In genomic region chr5:126099077-126099476, GRCh38 we compare ENCODE assay signal across 2 cellular contexts.
TF ChIP-seq lines count a peak whose summit lies in the region.

No MANE protein-coding gene starts in this region.

TF ChIP-seq in A549, 52 proteins besides CTCF, POLR2A, EP300 and RAD21:
- TF ChIP-seq SREBF2 (IDR thresholded peaks at IDR 0.05), result no peak
- peak; percentile 41 for TF ChIP-seq MAFK (IDR thresholded peaks at IDR 0.05; ENCODE audit: partially characterized antibody)

TF ChIP-seq in H1, 55 proteins besides CTCF, POLR2A, EP300 and RAD21:
- TF ChIP-seq BCL11A (IDR thresholded peaks at IDR 0.05; ENCODE audit: low read depth in 2 of 2, low read length in 2 of 2), result no peak
- TF ChIP-seq MAFK (IDR thresholded peaks at IDR 0.05; ENCODE audit: low read depth, low read length), result no peak
- TF ChIP-seq HDAC6 (IDR thresholded peaks at IDR 0.05; ENCODE audit: low read depth, low read length), result no peak
- TF ChIP-seq RBBP5 (IDR thresholded peaks at IDR 0.05; ENCODE audit: borderline replicate concordance, low read depth, low read length), result no peak
- TF ChIP-seq POLR2AphosphoS5 (IDR thresholded peaks at IDR 0.05; ENCODE audit: low read depth, low read length), result no peak
